Comparison of ENCODE assay signal across 1 cellular context in the genomic region with DNA sequence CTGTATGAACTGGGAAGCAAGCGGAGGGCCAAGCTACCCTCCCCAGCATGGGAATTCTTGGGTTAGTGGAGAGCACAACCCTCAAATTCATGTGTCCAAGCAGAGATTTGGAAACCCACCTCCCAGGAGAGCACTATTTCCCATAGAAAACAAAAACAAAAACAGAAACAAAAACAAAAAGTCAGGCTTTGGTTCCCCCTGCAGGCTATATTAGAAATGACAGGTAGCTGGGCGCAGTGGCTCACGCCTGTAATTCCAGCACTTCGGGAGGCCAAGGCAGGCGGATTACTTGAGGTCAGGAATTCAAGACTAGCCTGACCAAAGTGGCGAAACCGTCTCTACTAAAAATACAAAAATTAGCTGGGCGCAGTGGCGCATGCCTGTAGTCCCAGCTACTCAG.
TF ChIP-seq lines count a peak whose summit lies in the region.

No MANE protein-coding gene starts in this region.

TF ChIP-seq in GM12878, 131 proteins besides CTCF, POLR2A, EP300 and RAD21:
- TF ChIP-seq, protein P1, sequence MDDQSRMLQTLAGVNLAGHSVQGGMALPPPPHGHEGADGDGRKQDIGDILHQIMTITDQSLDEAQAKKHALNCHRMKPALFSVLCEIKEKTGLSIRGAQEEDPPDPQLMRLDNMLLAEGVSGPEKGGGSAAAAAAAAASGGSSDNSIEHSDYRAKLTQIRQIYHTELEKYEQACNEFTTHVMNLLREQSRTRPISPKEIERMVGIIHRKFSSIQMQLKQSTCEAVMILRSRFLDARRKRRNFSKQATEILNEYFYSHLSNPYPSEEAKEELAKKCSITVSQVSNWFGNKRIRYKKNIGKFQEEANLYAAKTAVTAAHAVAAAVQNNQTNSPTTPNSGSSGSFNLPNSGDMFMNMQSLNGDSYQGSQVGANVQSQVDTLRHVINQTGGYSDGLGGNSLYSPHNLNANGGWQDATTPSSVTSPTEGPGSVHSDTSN (IDR thresholded peaks at IDR 0.05; ENCODE audit: insufficient replicate concordance, low read depth, low read length) = no peak
- TF ChIP-seq RB1 (IDR thresholded peaks at IDR 0.05; ENCODE audit: borderline replicate concordance) (no peak), TCF12 (IDR thresholded peaks at IDR 0.05; ENCODE audit: low read depth, low read length) (no peak), PKNOX1 (IDR thresholded peaks at IDR 0.05) (0 out of 2 replicates have a peak, but pooled peaks have one; percentile 10), KLF5 (IDR thresholded peaks at IDR 0.05; ENCODE audit: partially characterized antibody) (peak; percentile 31), EED (IDR thresholded peaks at IDR 0.05; ENCODE audit: low read depth) (no peak), NBN (IDR thresholded peaks at IDR 0.05) (0 out of 2 replicates have a peak, but pooled peaks have one; percentile 18), MYC (IDR thresholded peaks at IDR 0.05; ENCODE audit: insufficient read depth, insufficient read length, insufficient replicate concordance, low read length, severe bottlenecking) (no peak), E4F1 (IDR thresholded peaks at IDR 0.05; ENCODE audit: borderline replicate concordance, partially characterized antibody) (no peak), ZBED1 (IDR thresholded peaks at IDR 0.05; ENCODE audit: borderline replicate concordance) (no peak), ZNF622 (IDR thresholded peaks at IDR 0.05) (no peak), PAX8 (IDR thresholded peaks at IDR 0.05) (no peak)
- TF ChIP-seq, protein P2, sequence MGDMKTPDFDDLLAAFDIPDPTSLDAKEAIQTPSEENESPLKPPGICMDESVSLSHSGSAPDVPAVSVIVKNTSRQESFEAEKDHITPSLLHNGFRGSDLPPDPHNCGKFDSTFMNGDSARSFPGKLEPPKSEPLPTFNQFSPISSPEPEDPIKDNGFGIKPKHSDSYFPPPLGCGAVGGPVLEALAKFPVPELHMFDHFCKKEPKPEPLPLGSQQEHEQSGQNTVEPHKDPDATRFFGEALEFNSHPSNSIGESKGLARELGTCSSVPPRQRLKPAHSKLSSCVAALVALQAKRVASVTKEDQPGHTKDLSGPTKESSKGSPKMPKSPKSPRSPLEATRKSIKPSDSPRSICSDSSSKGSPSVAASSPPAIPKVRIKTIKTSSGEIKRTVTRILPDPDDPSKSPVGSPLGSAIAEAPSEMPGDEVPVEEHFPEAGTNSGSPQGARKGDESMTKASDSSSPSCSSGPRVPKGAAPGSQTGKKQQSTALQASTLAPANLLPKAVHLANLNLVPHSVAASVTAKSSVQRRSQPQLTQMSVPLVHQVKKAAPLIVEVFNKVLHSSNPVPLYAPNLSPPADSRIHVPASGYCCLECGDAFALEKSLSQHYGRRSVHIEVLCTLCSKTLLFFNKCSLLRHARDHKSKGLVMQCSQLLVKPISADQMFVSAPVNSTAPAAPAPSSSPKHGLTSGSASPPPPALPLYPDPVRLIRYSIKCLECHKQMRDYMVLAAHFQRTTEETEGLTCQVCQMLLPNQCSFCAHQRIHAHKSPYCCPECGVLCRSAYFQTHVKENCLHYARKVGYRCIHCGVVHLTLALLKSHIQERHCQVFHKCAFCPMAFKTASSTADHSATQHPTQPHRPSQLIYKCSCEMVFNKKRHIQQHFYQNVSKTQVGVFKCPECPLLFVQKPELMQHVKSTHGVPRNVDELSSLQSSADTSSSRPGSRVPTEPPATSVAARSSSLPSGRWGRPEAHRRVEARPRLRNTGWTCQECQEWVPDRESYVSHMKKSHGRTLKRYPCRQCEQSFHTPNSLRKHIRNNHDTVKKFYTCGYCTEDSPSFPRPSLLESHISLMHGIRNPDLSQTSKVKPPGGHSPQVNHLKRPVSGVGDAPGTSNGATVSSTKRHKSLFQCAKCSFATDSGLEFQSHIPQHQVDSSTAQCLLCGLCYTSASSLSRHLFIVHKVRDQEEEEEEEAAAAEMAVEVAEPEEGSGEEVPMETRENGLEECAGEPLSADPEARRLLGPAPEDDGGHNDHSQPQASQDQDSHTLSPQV (IDR thresholded peaks at IDR 0.05) = no peak
TF ChIP-seq in GM12878: peak in this region for 3.
